In the genomic region with DNA sequence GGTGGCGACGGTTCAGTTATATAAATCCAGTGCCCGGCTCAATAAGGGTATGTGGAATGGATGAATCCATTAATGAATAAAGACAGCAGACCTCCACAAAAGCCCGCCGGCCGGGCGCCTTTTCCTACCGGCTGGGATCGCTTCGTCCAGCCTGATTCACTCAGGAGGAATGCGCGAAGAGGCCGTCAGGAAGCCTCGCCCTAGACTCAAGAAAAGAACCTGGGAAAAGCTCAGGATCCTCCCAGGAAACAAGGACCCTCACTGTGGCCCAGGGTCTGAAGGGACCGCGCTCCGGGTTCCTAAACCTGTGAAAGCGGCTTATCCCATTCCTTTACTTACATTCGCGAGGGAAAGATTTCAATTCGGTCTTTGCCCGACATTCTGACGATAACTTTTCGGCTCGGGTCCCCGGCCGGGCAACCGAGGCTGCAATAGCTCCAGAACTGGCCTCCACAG, we compare ENCODE assay signal across 8 cellular contexts. TPM values are rescaled to one million over a fixed set of nuclear protein-coding genes. Genes with fewer than 3 reads are reported as not detected.
A peak's percentile ranks its signal among the peaks of the same experiment; 100 is the strongest.
DNase-seq lines count a peak whose midpoint lies in the region; ATAC-seq and TF ChIP-seq lines count a peak whose summit lies in the region.

No MANE protein-coding gene starts in this region.

- H3K4me3 Mint-ChIP-seq in natural killer cell treated with Interleukin-12 subunit alpha and Interleukin-12 subunit beta and Interleukin-15 and Interleukin-18, amount 100 ng/mL, for 72 hours: peak overlapping the region; percentile 97

- in situ Hi-C loops in ACHN (cut with HindIII; ENCODE audit: low pct_ligation_motif_present, low pct_unique_long_range_greater_than_20kb, low sequenced_read_pairs): no loop called here

- ATAC-seq in GM19395 (IDR thresholded peaks at IDR 0.05; ENCODE audit: unreplicated experiment) (peak; percentile 1), GM21723 (IDR thresholded peaks at IDR 0.05; ENCODE audit: unreplicated experiment) (no peak), GM21360 (IDR thresholded peaks at IDR 0.05; ENCODE audit: unreplicated experiment) (no peak), HG03025 (IDR thresholded peaks at IDR 0.05; ENCODE audit: low FRiP score, unreplicated experiment) (no peak)
- no peak for ATAC-seq in natural killer cell treated with Interleukin-12 subunit alpha and Interleukin-12 subunit beta and Interleukin-15 and Interleukin-18, amount 100 ng/mL, for 72 hours

- DNase-seq in ACHN: peak; percentile 61
- no peak for DNase-seq in epithelial cell of prostate (ENCODE audit: low read depth, low spot score)
- DNase-seq in natural killer cell treated with Interleukin-12 subunit alpha and Interleukin-12 subunit beta and Interleukin-15 and Interleukin-18, amount 100 ng/mL, for 72 hours (ENCODE audit: low spot score): no peak

- peaks cover 34 to 54% of the 10 kb centered on the region in 2 donors for H3K4me1 Mint-ChIP-seq in natural killer cell treated with Interleukin-12 subunit alpha and Interleukin-12 subunit beta and Interleukin-15 and Interleukin-18, amount 100 ng/mL, for 72 hours (ENCODE audit: low read depth in 2 of 2)

- no peaks in the 10 kb centered on the region for H3K9me3 Mint-ChIP-seq in natural killer cell treated with Interleukin-12 subunit alpha and Interleukin-12 subunit beta and Interleukin-15 and Interleukin-18, amount 100 ng/mL, for 72 hours

- peak; percentile 50; the same call in 1 of the 2 replicates for TF ChIP-seq POLR2A in Raji (IDR thresholded peaks at IDR 0.05; ENCODE audit: insufficient read depth, low read depth, low read length)

- peak overlapping the region; percentile 97 to 98 for H3K27ac Mint-ChIP-seq in natural killer cell treated with Interleukin-12 subunit alpha and Interleukin-12 subunit beta and Interleukin-15 and Interleukin-18, amount 100 ng/mL, for 72 hours

- peak overlapping the region; percentile 98 for H3K27ac ChIP-seq in epithelial cell of prostate

- no peaks in the 10 kb centered on the region for H3K27me3 Mint-ChIP-seq in natural killer cell treated with Interleukin-12 subunit alpha and Interleukin-12 subunit beta and Interleukin-15 and Interleukin-18, amount 100 ng/mL, for 72 hours

- peaks cover 7% of the 10 kb centered on the region for H3K36me3 Mint-ChIP-seq in natural killer cell treated with Interleukin-12 subunit alpha and Interleukin-12 subunit beta and Interleukin-15 and Interleukin-18, amount 100 ng/mL, for 72 hours

RNA-seq across cellular contexts. Expression of gene ATP6V1D, which starts 0.3 kb away (rescaled TPM):
- total RNA-seq in natural killer cell treated with Interleukin-12 subunit alpha and Interleukin-12 subunit beta and Interleukin-15 and Interleukin-18, amount 100 ng/mL, for 72 hours: 10 to 100 TPM; 36.5 to 40.6 TPM

RNA-seq across cellular contexts. Expression of gene EIF2S1, which starts 0.8 kb away (rescaled TPM):
- total RNA-seq in natural killer cell treated with Interleukin-12 subunit alpha and Interleukin-12 subunit beta and Interleukin-15 and Interleukin-18, amount 100 ng/mL, for 72 hours: 100 to 1,000 TPM; 138 to 167 TPM

RNA-seq across cellular contexts. Expression of gene PLEK2, which starts 52.6 kb away (rescaled TPM):
- total RNA-seq in natural killer cell treated with Interleukin-12 subunit alpha and Interleukin-12 subunit beta and Interleukin-15 and Interleukin-18, amount 100 ng/mL, for 72 hours: not detected
